In the genomic region with DNA sequence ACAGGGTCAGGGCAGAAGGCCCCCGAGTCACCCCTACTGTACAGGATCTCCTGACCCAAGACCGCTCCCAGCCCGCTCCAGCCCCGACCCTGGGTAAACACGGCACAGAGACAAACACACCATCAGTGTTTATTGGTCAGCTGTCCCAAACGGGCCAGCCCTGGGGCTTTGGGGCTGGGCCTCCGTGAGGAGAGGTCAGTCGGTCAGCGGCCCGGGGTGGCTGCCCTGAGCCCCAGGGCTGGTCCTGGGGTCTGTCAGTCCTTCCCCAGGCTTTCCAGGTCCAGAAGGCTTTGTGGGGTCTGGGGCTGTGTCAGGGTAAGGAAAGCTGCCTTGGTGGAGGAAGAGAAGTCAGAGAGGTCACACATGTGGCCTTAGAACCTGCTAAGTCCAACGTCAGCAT, we compare ENCODE assay signal across 1 cellular context.
TF ChIP-seq lines count a peak whose summit lies in the region.

No MANE protein-coding gene starts in this region.

TF ChIP-seq in GM12878, 131 proteins besides CTCF, POLR2A, EP300 and RAD21:
- TF ChIP-seq, protein P1, sequence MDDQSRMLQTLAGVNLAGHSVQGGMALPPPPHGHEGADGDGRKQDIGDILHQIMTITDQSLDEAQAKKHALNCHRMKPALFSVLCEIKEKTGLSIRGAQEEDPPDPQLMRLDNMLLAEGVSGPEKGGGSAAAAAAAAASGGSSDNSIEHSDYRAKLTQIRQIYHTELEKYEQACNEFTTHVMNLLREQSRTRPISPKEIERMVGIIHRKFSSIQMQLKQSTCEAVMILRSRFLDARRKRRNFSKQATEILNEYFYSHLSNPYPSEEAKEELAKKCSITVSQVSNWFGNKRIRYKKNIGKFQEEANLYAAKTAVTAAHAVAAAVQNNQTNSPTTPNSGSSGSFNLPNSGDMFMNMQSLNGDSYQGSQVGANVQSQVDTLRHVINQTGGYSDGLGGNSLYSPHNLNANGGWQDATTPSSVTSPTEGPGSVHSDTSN (IDR thresholded peaks at IDR 0.05; ENCODE audit: insufficient replicate concordance, low read depth, low read length): no peak
- TF ChIP-seq MTA2 (IDR thresholded peaks at IDR 0.05; ENCODE audit: low read depth): no peak
- peak; percentile 20; the same call in 1 of the 2 replicates for TF ChIP-seq SPI1 (IDR thresholded peaks at IDR 0.05; ENCODE audit: borderline replicate concordance, insufficient read depth, low read depth, low read length)
